Comparison of ENCODE assay signal across 25 cellular contexts in the genomic region with DNA sequence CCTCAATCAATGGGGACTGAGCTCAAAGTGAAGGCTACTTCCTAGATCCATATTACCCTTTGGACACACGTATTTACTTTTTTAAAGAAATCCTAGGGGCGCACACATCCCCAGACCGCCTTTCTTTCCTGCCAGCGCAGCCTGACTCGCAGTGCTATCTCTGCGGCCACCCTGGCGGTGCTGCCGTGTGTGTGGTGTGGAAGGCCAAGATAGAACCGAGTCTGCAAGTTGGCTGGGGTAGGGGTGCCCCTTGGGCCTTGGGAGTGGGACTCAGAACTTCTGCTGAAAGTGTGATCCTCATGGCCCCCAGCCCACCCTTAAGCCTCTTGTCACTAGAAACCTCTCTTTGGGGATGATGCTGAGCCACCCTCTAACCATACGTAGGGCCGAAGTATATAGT.
"Had no signal": no experiment of that assay in that cellular context is flagged by ENCODE, and none has a peak within 500 bp of the region (broad histone marks: within the 10 kb centered on the region; RNA-seq: fewer than 3 reads in every experiment).

No MANE protein-coding gene starts in this region.

- H3K9ac ChIP-seq: neural progenitor cell had no signal

- DNase-seq: hypothalamus; immature natural killer cell; kidney; left ventricle myocardium inferior; mesendoderm; naive B cell; natural killer cell; nephron progenitor cell; pancreas; psoas muscle; stimulated activated CD4-positive, alpha-beta T cell treated with anti-CD3 and anti-CD28 coated beads, Interleukin-12 subunit alpha, Interleukin-12 subunit beta, amount 100 ng/mL, for 4 hours; stimulated activated CD4-positive, alpha-beta T cell treated with anti-CD3 and anti-CD28 coated beads, Interleukin-15, amount 100 ng/mL, for 24 hours; stimulated activated CD4-positive, alpha-beta T cell treated with anti-CD3 and anti-CD28 coated beads, Interleukin-2, amount 100 ng/mL, for 24 hours; stimulated activated CD4-positive, alpha-beta T cell treated with anti-CD3 and anti-CD28 coated beads, Interleukin-4, amount 100 ng/mL, for 1 hour; stimulated activated naive B cell treated with anti-CD40 and anti-IgM and Interleukin-4, amounts not matched to agents 10 μg/mL and 1 μg/mL and 100 μg/mL, for 72 hours; stimulated activated naive CD8-positive, alpha-beta T cell treated with anti-CD3 and anti-CD28 coated beads, Interleukin-15, Interleukin-2, amounts not matched to agents 100 U/mL and 50 U/mL, for 24 hours; stomach; testis; thyroid gland; transverse colon; upper lobe of left lung had no signal

- H3K27ac ChIP-seq: left ventricle myocardium inferior, neural progenitor cell, pancreas, psoas muscle, skin epidermis, stomach, testis, thyroid gland, transverse colon, upper lobe of left lung, vagina had no signal

- H3K9me3 ChIP-seq: left ventricle myocardium inferior, pancreas, psoas muscle, stomach, testis, thyroid gland, transverse colon, upper lobe of left lung, vagina had no signal

- H2AFZ ChIP-seq: neural progenitor cell had no signal

- H3K27me3 ChIP-seq: neural progenitor cell, pancreas, stomach, testis, thyroid gland, transverse colon, upper lobe of left lung, vagina had no signal

- H3K36me3 ChIP-seq: left ventricle myocardium inferior, neural progenitor cell, pancreas, stomach, thyroid gland, transverse colon, upper lobe of left lung, vagina had no signal

- H3K4me2 ChIP-seq: neural progenitor cell had no signal

- H3K4me3 ChIP-seq: left ventricle myocardium inferior, lung, neural progenitor cell, pancreas, psoas muscle, skin epidermis, stomach, testis, thyroid gland, transverse colon, upper lobe of left lung, vagina had no signal

- H3K4me1 ChIP-seq: pancreas had no signal
